Comparison of ENCODE assay signal across 1 cellular context in genomic region chr2:24779121-24779520, GRCh38.
TF ChIP-seq lines count a peak whose summit lies in the region.

No MANE protein-coding gene starts in this region.

TF ChIP-seq in GM23338, 12 proteins besides CTCF, POLR2A, EP300 and RAD21 (continued from another document):
- TF ChIP-seq ZNF462 (CRISPR knock-in tag; IDR thresholded peaks at IDR 0.05) = no peak
- no peak for TF ChIP-seq EZH2phosphoT487 (IDR thresholded peaks at IDR 0.05; ENCODE audit: unreplicated experiment)
- no peak for TF ChIP-seq STAT1 (IDR thresholded peaks at IDR 0.05; ENCODE audit: unreplicated experiment)
- TF ChIP-seq REST (IDR thresholded peaks at IDR 0.05; ENCODE audit: unreplicated experiment) = no peak
- no peak for TF ChIP-seq JUNB (IDR thresholded peaks at IDR 0.05; ENCODE audit: unreplicated experiment)
- no peak for TF ChIP-seq ZNF331 (CRISPR knock-in tag; IDR thresholded peaks at IDR 0.05; ENCODE audit: low read depth)
- TF ChIP-seq EZH2 (IDR thresholded peaks at IDR 0.05; ENCODE audit: low read depth, unreplicated experiment) = no peak
